ENCODE assay signal across 19 cellular contexts in genomic region chr6:70315096-70315751, GRCh38. TPM values are rescaled to one million over a fixed set of nuclear protein-coding genes. Genes with fewer than 3 reads are reported as not detected.
DNase-seq lines count a peak whose midpoint lies in the region; ATAC-seq and TF ChIP-seq lines count a peak whose summit lies in the region.
"Had no signal": no experiment of that assay in that cellular context is flagged by ENCODE, and none has a peak within 500 bp of the region (broad histone marks: within the 10 kb centered on the region; RNA-seq: fewer than 3 reads in every experiment).

No MANE protein-coding gene starts in this region.

- no peak overlapping the region for H3K4me3 Mint-ChIP-seq in activated CD4-positive, alpha-beta memory T cell treated with anti-CD3 and anti-CD28 coated beads, Interleukin-2, amount 10 ng/mL, durations not matched to agents 7 days and 5 days
- no peak overlapping the region for H3K4me3 Mint-ChIP-seq in T-helper 2 cell treated with Interferon-gamma antibody and Interleukin-4, amounts not matched to agents 5 μg/mL and 100 μg/mL, for 36 hours
- no peak overlapping the region for H3K4me3 Mint-ChIP-seq in progenitor cell of endocrine pancreas (ENCODE audit: low read depth)
- H3K4me3 Mint-ChIP-seq: H9; stimulated activated naive B cell treated with anti-CD40 and anti-IgM and Interleukin-4, amounts not matched to agents 10 μg/mL and 1 μg/mL and 100 μg/mL, for 72 hours; T-helper 1 cell treated with Interleukin-12 subunit alpha and Interleukin-12 subunit beta and Interleukin-4 antibody, amounts not matched to agents 30 μg/mL and 1 μg/mL, for 36 hours had no signal

- DNase-seq in GM10266 (ENCODE audit: extremely low spot score): peak; percentile 18
- DNase-seq in activated CD4-positive, alpha-beta memory T cell treated with anti-CD3 and anti-CD28 coated beads, Interleukin-2, amount 10 ng/mL, durations not matched to agents 7 days and 5 days: no peak
- DNase-seq in OCI-M2 (lab: John Stamatoyannopoulos, UW; ENCODE audit: unreplicated experiment): no peak
- no peak for DNase-seq in T-helper 2 cell treated with Interferon-gamma antibody and Interleukin-4, amounts not matched to agents 5 μg/mL and 100 μg/mL, for 36 hours (ENCODE audit: low spot score)
- DNase-seq in progenitor cell of endocrine pancreas (ENCODE audit: low spot score, unreplicated experiment): no peak
- DNase-seq: 8988T; activated CD4-positive, CD25-positive, alpha-beta regulatory T cell; activated effector memory CD4-positive, alpha-beta T cell treated with Interleukin-2 at 50 U/mL for 16 hours; H9; IMR-90; naive B cell; psoas muscle; spleen; stimulated activated naive B cell treated with anti-CD40 and anti-IgM and Interleukin-4, amounts not matched to agents 10 μg/mL and 1 μg/mL and 100 μg/mL, for 72 hours; upper lobe of right lung had no signal

- POLR2A ChIA-PET in activated CD4-positive, alpha-beta memory T cell treated with anti-CD3 and anti-CD28 coated beads, Interleukin-2, amount 10 ng/mL, durations not matched to agents 7 days and 5 days (lab: Charles Lee): no interaction called here

- peaks cover 30% of the 10 kb centered on the region for H3K27me3 Mint-ChIP-seq in activated CD4-positive, alpha-beta memory T cell treated with anti-CD3 and anti-CD28 coated beads, Interleukin-2, amount 10 ng/mL, durations not matched to agents 7 days and 5 days
- peaks cover 7% of the 10 kb centered on the region for H3K27me3 Mint-ChIP-seq in T-helper 2 cell treated with Interferon-gamma antibody and Interleukin-4, amounts not matched to agents 5 μg/mL and 100 μg/mL, for 36 hours (ENCODE audit: low read depth)
- H3K27me3 Mint-ChIP-seq in progenitor cell of endocrine pancreas: no peaks in the 10 kb centered on the region

- TF ChIP-seq CTCF in GM10266 (IDR thresholded peaks at IDR 0.05; ENCODE audit: control insufficient read depth, insufficient read depth, low read depth, missing control alignments): no peak
- no peak for TF ChIP-seq CTCF in progenitor cell of endocrine pancreas (IDR thresholded peaks at IDR 0.05; ENCODE audit: unreplicated experiment)

- ATAC-seq in GM19324 (IDR thresholded peaks at IDR 0.05; ENCODE audit: low FRiP score, unreplicated experiment) (peak; percentile 64), HG02759 (IDR thresholded peaks at IDR 0.05; ENCODE audit: unreplicated experiment) (peak; percentile 51), HG03439 (IDR thresholded peaks at IDR 0.05; ENCODE audit: unreplicated experiment) (peak; percentile 71)
- ATAC-seq: psoas muscle; stimulated activated naive B cell treated with anti-CD40 and anti-IgM and Interleukin-4, amounts not matched to agents 10 μg/mL and 1 μg/mL and 100 μg/mL, for 72 hours; upper lobe of right lung had no signal

- H3K36me3 Mint-ChIP-seq in activated CD4-positive, alpha-beta memory T cell treated with anti-CD3 and anti-CD28 coated beads, Interleukin-2, amount 10 ng/mL, durations not matched to agents 7 days and 5 days (ENCODE audit: low read depth): no peaks in the 10 kb centered on the region
- H3K36me3 Mint-ChIP-seq in T-helper 2 cell treated with Interferon-gamma antibody and Interleukin-4, amounts not matched to agents 5 μg/mL and 100 μg/mL, for 36 hours (ENCODE audit: low read depth): no peaks in the 10 kb centered on the region
- H3K36me3 Mint-ChIP-seq in progenitor cell of endocrine pancreas (ENCODE audit: insufficient read depth): peaks cover 5% of the 10 kb centered on the region
- H3K36me3 Mint-ChIP-seq: naive B cell; stimulated activated naive B cell treated with anti-CD40 and anti-IgM and Interleukin-4, amounts not matched to agents 10 μg/mL and 1 μg/mL and 100 μg/mL, for 72 hours had no signal

- CTCF ChIA-PET in activated CD4-positive, alpha-beta memory T cell treated with anti-CD3 and anti-CD28 coated beads, Interleukin-2, amount 10 ng/mL, durations not matched to agents 7 days and 5 days (lab: Charles Lee): interaction anchor here (1.1 kb wide), 1 partner anchor 54 kb away, joined by 4 read pairs; no protein-coding TSS in a partner anchor

- H3K27ac Mint-ChIP-seq in activated CD4-positive, alpha-beta memory T cell treated with anti-CD3 and anti-CD28 coated beads, Interleukin-2, amount 10 ng/mL, durations not matched to agents 7 days and 5 days: no peak overlapping the region
- no peak overlapping the region for H3K27ac Mint-ChIP-seq in T-helper 2 cell treated with Interferon-gamma antibody and Interleukin-4, amounts not matched to agents 5 μg/mL and 100 μg/mL, for 36 hours
- H3K27ac Mint-ChIP-seq in progenitor cell of endocrine pancreas: no peak overlapping the region
- H3K27ac Mint-ChIP-seq: H9; naive B cell; stimulated activated naive B cell treated with anti-CD40 and anti-IgM and Interleukin-4, amounts not matched to agents 10 μg/mL and 1 μg/mL and 100 μg/mL, for 72 hours; T-helper 1 cell treated with Interleukin-12 subunit alpha and Interleukin-12 subunit beta and Interleukin-4 antibody, amounts not matched to agents 30 μg/mL and 1 μg/mL, for 36 hours had no signal

- H3K4me1 Mint-ChIP-seq in activated CD4-positive, alpha-beta memory T cell treated with anti-CD3 and anti-CD28 coated beads, Interleukin-2, amount 10 ng/mL, durations not matched to agents 7 days and 5 days: peaks cover 1% of the 10 kb centered on the region
- H3K4me1 Mint-ChIP-seq in T-helper 2 cell treated with Interferon-gamma antibody and Interleukin-4, amounts not matched to agents 5 μg/mL and 100 μg/mL, for 36 hours (ENCODE audit: low read depth): no peaks in the 10 kb centered on the region
- H3K4me1 Mint-ChIP-seq in progenitor cell of endocrine pancreas (ENCODE audit: low read depth): peaks cover 20% of the 10 kb centered on the region
- H3K4me1 Mint-ChIP-seq: naive B cell; stimulated activated naive B cell treated with anti-CD40 and anti-IgM and Interleukin-4, amounts not matched to agents 10 μg/mL and 1 μg/mL and 100 μg/mL, for 72 hours had no signal

- no peaks in the 10 kb centered on the region for H3K9me3 Mint-ChIP-seq in activated CD4-positive, alpha-beta memory T cell treated with anti-CD3 and anti-CD28 coated beads, Interleukin-2, amount 10 ng/mL, durations not matched to agents 7 days and 5 days
- no peaks in the 10 kb centered on the region for H3K9me3 Mint-ChIP-seq in T-helper 2 cell treated with Interferon-gamma antibody and Interleukin-4, amounts not matched to agents 5 μg/mL and 100 μg/mL, for 36 hours
- H3K9me3 Mint-ChIP-seq in progenitor cell of endocrine pancreas (ENCODE audit: low read depth): peaks cover 7% of the 10 kb centered on the region
- H3K9me3 Mint-ChIP-seq: naive B cell; stimulated activated naive B cell treated with anti-CD40 and anti-IgM and Interleukin-4, amounts not matched to agents 10 μg/mL and 1 μg/mL and 100 μg/mL, for 72 hours; T-helper 1 cell treated with Interleukin-12 subunit alpha and Interleukin-12 subunit beta and Interleukin-4 antibody, amounts not matched to agents 30 μg/mL and 1 μg/mL, for 36 hours had no signal

RNA-seq across cellular contexts. Expression of gene COL9A1, which starts 12.3 kb away (rescaled TPM):
- not detected for total RNA-seq in activated CD4-positive, alpha-beta memory T cell treated with anti-CD3 and anti-CD28 coated beads, Interleukin-2, amount 10 ng/mL, durations not matched to agents 7 days and 5 days
- 5.5 and 8.1 TPM in 2 replicates for total RNA-seq in progenitor cell of endocrine pancreas
- total RNA-seq: IMR-90, psoas muscle, spleen, upper lobe of right lung had no signal
